Comparison of ENCODE assay signal across 23 cellular contexts in genomic region chr16:87322833-87323726, GRCh38.
"Had no signal": no experiment of that assay in that cellular context is flagged by ENCODE, and none has a peak within 500 bp of the region (broad histone marks: within the 10 kb centered on the region; RNA-seq: fewer than 3 reads in every experiment).

No MANE protein-coding gene starts in this region.

- H3K4me1 ChIP-seq: breast epithelium had no signal

- H3K9me3 ChIP-seq: breast epithelium, gastroesophageal sphincter, heart left ventricle, lower lobe of right lung, prostate gland, upper lobe of right lung had no signal

- H3K27ac Mint-ChIP-seq: activated B cell treated with CpG ODN at 0.5 μM for 24 hours; activated CD4-positive, alpha-beta T cell treated with anti-CD3 and anti-CD28 coated beads for 36 hours; activated naive CD8-positive, alpha-beta T cell treated with anti-CD3 and anti-CD28 coated beads for 36 hours; activated T-helper 2 cell treated with anti-CD3 and anti-CD28 coated beads, Interferon-gamma antibody, Interleukin-2, Interleukin-4, amounts not matched to agents 10 μg/mL and 5 μg/mL and 100 μg/mL, durations not matched to agents 14 hours and 24 hours and 36 hours; naive B cell had no signal

- H3K4me3 Mint-ChIP-seq: activated B cell treated with CpG ODN at 0.5 μM for 24 hours; activated CD4-positive, alpha-beta T cell treated with anti-CD3 and anti-CD28 coated beads for 36 hours; activated naive CD8-positive, alpha-beta T cell treated with anti-CD3 and anti-CD28 coated beads for 36 hours; activated T-cell treated with anti-CD3 and anti-CD28 coated beads, Interleukin-2, amount 50 U/mL, for 4 hours; neural crest cell had no signal

- H3K9me3 Mint-ChIP-seq: activated B cell treated with CpG ODN at 0.5 μM for 24 hours; activated naive CD8-positive, alpha-beta T cell treated with anti-CD3 and anti-CD28 coated beads for 36 hours; activated T-cell treated with anti-CD3 and anti-CD28 coated beads, Interleukin-2, amount 50 U/mL, for 4 hours; activated T-helper 2 cell treated with anti-CD3 and anti-CD28 coated beads, Interferon-gamma antibody, Interleukin-2, Interleukin-4, amounts not matched to agents 10 μg/mL and 5 μg/mL and 100 μg/mL, durations not matched to agents 14 hours and 24 hours and 36 hours; naive B cell; neural crest cell had no signal

- H3K27ac ChIP-seq: breast epithelium, coronary artery, epithelial cell of prostate, heart left ventricle, lower lobe of right lung, prostate gland, upper lobe of right lung had no signal

- H3K36me3 Mint-ChIP-seq: naive B cell had no signal

- H3K4me3 ChIP-seq: breast epithelium, coronary artery, gastroesophageal sphincter, heart left ventricle, lower lobe of right lung, prostate gland, upper lobe of right lung had no signal

- H3K27me3 ChIP-seq: breast epithelium, gastroesophageal sphincter, heart left ventricle, upper lobe of right lung had no signal

- H3K27me3 Mint-ChIP-seq: activated B cell treated with CpG ODN at 0.5 μM for 24 hours; activated CD4-positive, alpha-beta T cell treated with anti-CD3 and anti-CD28 coated beads for 36 hours; activated naive CD8-positive, alpha-beta T cell treated with anti-CD3 and anti-CD28 coated beads for 36 hours; naive B cell had no signal

- H3K36me3 ChIP-seq: breast epithelium, lower lobe of right lung, prostate gland, upper lobe of right lung had no signal

- ATAC-seq: activated CD4-positive, alpha-beta T cell treated with anti-CD3 and anti-CD28 coated beads for 36 hours; activated T-cell treated with anti-CD3 and anti-CD28 coated beads, Interleukin-2, amount 50 U/mL, for 4 hours; gastroesophageal sphincter; heart left ventricle; left colon; lower lobe of right lung; upper lobe of right lung had no signal

- DNase-seq: activated B cell treated with CpG ODN at 0.5 μM for 24 hours; activated CD4-positive, alpha-beta T cell treated with anti-CD3 and anti-CD28 coated beads for 36 hours; activated CD4-positive, alpha-beta T cell treated with anti-CD3 and anti-CD28 coated beads, Interleukin-2, amount 50 U/mL, for 4 hours; activated CD8-positive, alpha-beta memory T cell treated with anti-CD3 and anti-CD28 coated beads, Interleukin-2, amount 50 U/mL, for 48 hours; activated naive CD4-positive, alpha-beta T cell; activated naive CD8-positive, alpha-beta T cell treated with anti-CD3 and anti-CD28 coated beads for 36 hours; activated T-cell treated with anti-CD3 and anti-CD28 coated beads, Interleukin-2, amount 50 U/mL, for 4 hours; islet precursor cell; left colon; lower lobe of right lung; naive B cell; stimulated activated CD4-positive, alpha-beta T cell treated with anti-CD3 and anti-CD28 coated beads, Interleukin-4, amount 100 ng/mL, for 1 hour; stimulated activated naive CD4-positive, alpha-beta T cell treated with Interleukin-2 at 50 U/mL for 16 hours; T1000; upper lobe of right lung had no signal
